Comparison of ENCODE assay signal across 19 cellular contexts in genomic region chrX:37357436-37357835, GRCh38. TPM values are rescaled to one million over a fixed set of nuclear protein-coding genes. Genes with fewer than 3 reads are reported as not detected.
"Had no signal": no experiment of that assay in that cellular context is flagged by ENCODE, and none has a peak within 500 bp of the region (broad histone marks: within the 10 kb centered on the region; RNA-seq: fewer than 3 reads in every experiment).

No MANE protein-coding gene starts in this region.

- H3K4me1 Mint-ChIP-seq: naive thymus-derived CD4-positive, alpha-beta T cell; nephron progenitor cell; stimulated activated memory B cell treated with anti-CD40 and anti-IgM and Interleukin-4, amounts not matched to agents 10 μg/mL and 1 μg/mL and 100 μg/mL, for 72 hours had no signal

- ATAC-seq: foreskin keratinocyte; naive thymus-derived CD4-positive, alpha-beta T cell; psoas muscle; right lobe of liver; stimulated activated memory B cell treated with anti-CD40 and anti-IgM and Interleukin-4, amounts not matched to agents 10 μg/mL and 1 μg/mL and 100 μg/mL, for 72 hours had no signal

- H3K9me3 Mint-ChIP-seq: stimulated activated naive CD8-positive, alpha-beta T cell treated with anti-CD3 and anti-CD28 coated beads, Interleukin-15, Interleukin-2, amounts not matched to agents 100 ng/mL and 50 ng/mL, for 24 hours had no signal

- H3K36me3 ChIP-seq: esophagus squamous epithelium, right lobe of liver, spleen, tibial artery, upper lobe of left lung, uterus had no signal

- H3K4me3 ChIP-seq: esophagus squamous epithelium, psoas muscle, right lobe of liver, spleen, tibial artery, upper lobe of left lung, uterus had no signal

- DNase-seq: effector memory CD4-positive, alpha-beta T cell; esophagus squamous epithelium; foreskin keratinocyte; kidney glomerular epithelial cell; naive thymus-derived CD4-positive, alpha-beta T cell; nephron progenitor cell; psoas muscle; retina; right lobe of liver; spleen; stimulated activated CD4-positive, alpha-beta T cell treated with anti-CD3 and anti-CD28 coated beads, Interleukin-15, amount 100 ng/mL, for 24 hours; stimulated activated CD4-positive, alpha-beta T cell treated with anti-CD3 and anti-CD28 coated beads, Interleukin-1b, Interleukin-23, amount 100 ng/mL, for 48 hours; stimulated activated CD4-positive, alpha-beta T cell treated with anti-CD3 and anti-CD28 coated beads, Interleukin-4, amount 100 ng/mL, for 24 hours; tibial artery; upper lobe of left lung; uterus had no signal

- H3K36me3 Mint-ChIP-seq: naive thymus-derived CD4-positive, alpha-beta T cell; stimulated activated memory B cell treated with anti-CD40 and anti-IgM and Interleukin-4, amounts not matched to agents 10 μg/mL and 1 μg/mL and 100 μg/mL, for 72 hours had no signal

- H3K27me3 ChIP-seq: esophagus squamous epithelium, foreskin keratinocyte, right lobe of liver, spleen, tibial artery, upper lobe of left lung, uterus had no signal

- H3K9me3 ChIP-seq: esophagus squamous epithelium, right lobe of liver, upper lobe of left lung, uterus had no signal

- H3K4me3 Mint-ChIP-seq: naive thymus-derived CD4-positive, alpha-beta T cell; nephron progenitor cell; stimulated activated memory B cell treated with anti-CD40 and anti-IgM and Interleukin-4, amounts not matched to agents 10 μg/mL and 1 μg/mL and 100 μg/mL, for 72 hours; stimulated activated naive CD8-positive, alpha-beta T cell treated with anti-CD3 and anti-CD28 coated beads, Interleukin-15, Interleukin-2, amounts not matched to agents 100 ng/mL and 50 ng/mL, for 24 hours had no signal

- H3K4me1 ChIP-seq: right lobe of liver, spleen, tibial artery, upper lobe of left lung, uterus had no signal

- H3K27me3 Mint-ChIP-seq: stimulated activated memory B cell treated with anti-CD40 and anti-IgM and Interleukin-4, amounts not matched to agents 10 μg/mL and 1 μg/mL and 100 μg/mL, for 72 hours; stimulated activated naive CD8-positive, alpha-beta T cell treated with anti-CD3 and anti-CD28 coated beads, Interleukin-15, Interleukin-2, amounts not matched to agents 100 ng/mL and 50 ng/mL, for 24 hours had no signal

- H3K27ac Mint-ChIP-seq: naive thymus-derived CD4-positive, alpha-beta T cell; nephron progenitor cell; stimulated activated memory B cell treated with anti-CD40 and anti-IgM and Interleukin-4, amounts not matched to agents 10 μg/mL and 1 μg/mL and 100 μg/mL, for 72 hours; stimulated activated naive CD8-positive, alpha-beta T cell treated with anti-CD3 and anti-CD28 coated beads, Interleukin-15, Interleukin-2, amounts not matched to agents 100 ng/mL and 50 ng/mL, for 24 hours had no signal

- H3K27ac ChIP-seq: esophagus squamous epithelium, foreskin keratinocyte, psoas muscle, right lobe of liver, spleen, tibial artery, upper lobe of left lung, uterus had no signal

RNA-seq across cellular contexts. Expression of gene PRRG1, which starts 8.3 kb away (rescaled TPM):
- total RNA-seq: mononuclear cell had no signal
- polyA plus RNA-seq: naive thymus-derived CD4-positive, alpha-beta T cell had no signal
